ENCODE assay signal across 9 cellular contexts in the genomic region with DNA sequence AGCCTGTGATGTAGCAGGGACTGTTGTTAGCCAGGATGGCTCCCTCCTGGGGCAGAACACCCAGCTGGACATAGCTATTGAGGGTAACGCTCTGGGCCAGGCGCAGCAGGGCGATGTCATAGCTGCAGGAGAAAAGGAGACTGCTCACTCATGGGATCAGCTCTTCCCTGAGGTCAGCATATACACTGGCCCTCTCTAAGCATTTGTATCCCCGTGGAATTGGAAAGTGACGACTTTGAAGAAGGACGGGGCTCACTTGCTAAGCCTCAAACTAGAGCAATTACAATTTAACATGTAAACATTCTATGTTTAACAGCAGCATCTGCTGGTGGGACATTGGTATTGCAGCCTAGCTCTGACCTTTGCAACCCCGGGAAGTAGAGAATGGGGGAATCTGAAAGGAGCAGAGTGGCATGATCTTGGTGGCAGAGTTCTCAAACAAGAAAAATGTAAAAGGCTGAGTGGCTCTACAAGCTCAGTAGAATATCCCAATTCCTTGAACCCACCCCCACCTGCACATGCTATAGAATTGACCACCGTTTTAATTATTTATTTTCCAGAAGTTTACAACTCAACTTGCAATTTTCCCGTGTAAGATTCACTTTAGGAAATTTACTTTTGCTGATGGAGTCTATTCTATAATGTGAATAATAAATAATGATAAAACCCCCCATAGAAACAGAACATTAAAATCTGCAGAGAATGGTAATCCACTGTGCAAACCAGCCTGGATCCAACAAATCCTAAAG. TPM values are rescaled to one million over a fixed set of nuclear protein-coding genes. Genes with fewer than 3 reads are reported as not detected.
DNase-seq lines count a peak whose midpoint lies in the region; ATAC-seq, FAIRE-seq and TF ChIP-seq lines count a peak whose summit lies in the region.
"Had no signal": no experiment of that assay in that cellular context is flagged by ENCODE, and none has a peak within 500 bp of the region (broad histone marks: within the 10 kb centered on the region; RNA-seq: fewer than 3 reads in every experiment).

No MANE protein-coding gene starts in this region.

- H3K9me3 ChIP-seq in SJCRH30 (replicated peaks) = no peaks in the 10 kb centered on the region

- H3K27me3 Mint-ChIP-seq in activated naive CD4-positive, alpha-beta T cell treated with anti-CD3 and anti-CD28 coated beads for 36 hours (ENCODE audit: low read depth) = no peaks in the 10 kb centered on the region
- no peaks in the 10 kb centered on the region for H3K27me3 Mint-ChIP-seq in osteocyte (ENCODE audit: unreplicated experiment)
- H3K27me3 Mint-ChIP-seq in type B pancreatic cell = no peaks in the 10 kb centered on the region

- CTCF ChIA-PET in activated naive CD4-positive, alpha-beta T cell treated with anti-CD3 and anti-CD28 coated beads for 36 hours (lab: Charles Lee) = interaction anchor here (0.6 to 4.4 kb wide), 62 partner anchors 9 to 946 kb away, joined by 3 to 86 read pairs (median 5); a partner anchor contains a TSS

- H3K27ac ChIP-seq in SJCRH30 = no peak overlapping the region

- H3K4me1 ChIP-seq in SJCRH30 = no peaks in the 10 kb centered on the region; the same call in 1 of the 2 replicates

- no peak for ATAC-seq in GM19324 (IDR thresholded peaks at IDR 0.05; ENCODE audit: low FRiP score, unreplicated experiment)

- H3K4me3 Mint-ChIP-seq in activated naive CD4-positive, alpha-beta T cell treated with anti-CD3 and anti-CD28 coated beads for 36 hours = no peak overlapping the region
- H3K4me3 Mint-ChIP-seq in osteocyte (ENCODE audit: unreplicated experiment) (no peak overlapping the region), type B pancreatic cell (peak overlapping the region; percentile 72)

- no peaks in the 10 kb centered on the region for H3K36me3 Mint-ChIP-seq in activated naive CD4-positive, alpha-beta T cell treated with anti-CD3 and anti-CD28 coated beads for 36 hours (ENCODE audit: low read depth)
- H3K36me3 Mint-ChIP-seq in osteocyte (ENCODE audit: unreplicated experiment) (no peaks in the 10 kb centered on the region), type B pancreatic cell (no peaks in the 10 kb centered on the region)

- peak; percentile 88 for DNase-seq in LoVo (ENCODE audit: low spot score)
- peak; percentile 68 to 86 for DNase-seq in SJCRH30
- DNase-seq in activated naive CD4-positive, alpha-beta T cell treated with anti-CD3 and anti-CD28 coated beads for 36 hours = peak; percentile 88
- DNase-seq in germinal center (ENCODE audit: low spot score) = peak; percentile 69
- DNase-seq in osteocyte (ENCODE audit: extremely low spot score, unreplicated experiment) = no peak
- DNase-seq in type B pancreatic cell (ENCODE audit: extremely low spot score, unreplicated experiment) = no peak

- H3K27me3 ChIP-seq in SJCRH30 = no peaks in the 10 kb centered on the region; the same call in 1 of the 2 replicates

- peak; percentile 79 for FAIRE-seq in G401.6 (lab: Jason Lieb, UNC)

- intact Hi-C loops in activated naive CD4-positive, alpha-beta T cell treated with anti-CD3 and anti-CD28 coated beads for 36 hours (cut with micrococcal nuclease) = loop anchor here (1.0 to 5.0 kb wide), 4 partner anchors 72 to 576 kb away; no protein-coding TSS in a partner anchor

- H3K9me3 Mint-ChIP-seq in activated naive CD4-positive, alpha-beta T cell treated with anti-CD3 and anti-CD28 coated beads for 36 hours = no peaks in the 10 kb centered on the region
- H3K9me3 Mint-ChIP-seq in osteocyte (ENCODE audit: unreplicated experiment) (no peaks in the 10 kb centered on the region), type B pancreatic cell (no peaks in the 10 kb centered on the region)

- TF ChIP-seq CTCF in osteocyte (IDR thresholded peaks at IDR 0.05) (peak; percentile 94), type B pancreatic cell (conservative IDR thresholded peaks at IDR 0.05) (peak; percentile 97)

- H3K27ac Mint-ChIP-seq in activated naive CD4-positive, alpha-beta T cell treated with anti-CD3 and anti-CD28 coated beads for 36 hours = no peak overlapping the region
- H3K27ac Mint-ChIP-seq in osteocyte (ENCODE audit: unreplicated experiment) = no peak overlapping the region
- H3K27ac Mint-ChIP-seq in type B pancreatic cell = peak overlapping the region; percentile 60

- no peak overlapping the region for H3K4me3 ChIP-seq in SJCRH30

- no peaks in the 10 kb centered on the region for H3K36me3 ChIP-seq in SJCRH30

- peaks cover 18% of the 10 kb centered on the region for H3K4me1 Mint-ChIP-seq in activated naive CD4-positive, alpha-beta T cell treated with anti-CD3 and anti-CD28 coated beads for 36 hours (ENCODE audit: low read depth)
- H3K4me1 Mint-ChIP-seq in osteocyte (ENCODE audit: unreplicated experiment) = no peaks in the 10 kb centered on the region
- peaks cover 14% of the 10 kb centered on the region for H3K4me1 Mint-ChIP-seq in type B pancreatic cell (ENCODE audit: unreplicated experiment)

RNA-seq across cellular contexts. Expression of a gene that starts 5.0 kb away (rescaled TPM):
- total RNA-seq in SJCRH30 (2014; rRNA removed; shearing (Covaris generic)) = not detected in 2 replicates
- total RNA-seq in activated naive CD4-positive, alpha-beta T cell treated with anti-CD3 and anti-CD28 coated beads for 36 hours = under 1 TPM in 1 of 2 experiments, not detected in 1; 0.29 TPM
- total RNA-seq in osteocyte (not detected in 2 replicates), type B pancreatic cell (ENCODE audit: low replicate concordance) (not detected in 2 replicates)
- total RNA-seq: subcutaneous adipose tissue had no signal

RNA-seq across cellular contexts. Expression of a gene that starts 17.5 kb away (rescaled TPM):
- not detected in 2 replicates for total RNA-seq in SJCRH30 (2014; rRNA removed; shearing (Covaris generic))
- 10 to 100 TPM; 32.9 to 33.8 TPM for total RNA-seq in activated naive CD4-positive, alpha-beta T cell treated with anti-CD3 and anti-CD28 coated beads for 36 hours
- total RNA-seq in osteocyte (not detected in 2 replicates), type B pancreatic cell (ENCODE audit: low replicate concordance) (0.19 TPM in 1 of 2 replicates, not detected in the other)

RNA-seq across cellular contexts. Expression of a gene that starts 49.8 kb away (rescaled TPM):
- total RNA-seq in SJCRH30 (2014; rRNA removed; shearing (Covaris generic)) = 0.08 and 0.10 TPM in 2 replicates
- 1 to 10 TPM; 5.1 to 5.4 TPM for total RNA-seq in activated naive CD4-positive, alpha-beta T cell treated with anti-CD3 and anti-CD28 coated beads for 36 hours
- total RNA-seq in osteocyte (0.71 and 0.94 TPM in 2 replicates), type B pancreatic cell (ENCODE audit: low replicate concordance) (17.2 and 87.4 TPM in 2 replicates)

Comparison
In these comparisons a context has a peak if more than half of its experiments do, and no peak if none do; other contexts are left out.
1. DNase-seq: peak in LoVo (single experiment), SJCRH30 (2 of 2), activated naive CD4-positive, alpha-beta T cell treated with anti-CD3 and anti-CD28 coated beads for 36 hours (single experiment) and germinal center (single experiment); none in osteocyte (single experiment) and type B pancreatic cell (single experiment).
2. RNA of a gene that starts 17.5 kb away (total RNA-seq): 32.9 to 33.8 TPM in activated naive CD4-positive, alpha-beta T cell treated with anti-CD3 and anti-CD28 coated beads for 36 hours; not detected in SJCRH30, not detected in osteocyte and 0.19 TPM in type B pancreatic cell; every median in the first group is over 10 times any median in the second.